In the genomic region with DNA sequence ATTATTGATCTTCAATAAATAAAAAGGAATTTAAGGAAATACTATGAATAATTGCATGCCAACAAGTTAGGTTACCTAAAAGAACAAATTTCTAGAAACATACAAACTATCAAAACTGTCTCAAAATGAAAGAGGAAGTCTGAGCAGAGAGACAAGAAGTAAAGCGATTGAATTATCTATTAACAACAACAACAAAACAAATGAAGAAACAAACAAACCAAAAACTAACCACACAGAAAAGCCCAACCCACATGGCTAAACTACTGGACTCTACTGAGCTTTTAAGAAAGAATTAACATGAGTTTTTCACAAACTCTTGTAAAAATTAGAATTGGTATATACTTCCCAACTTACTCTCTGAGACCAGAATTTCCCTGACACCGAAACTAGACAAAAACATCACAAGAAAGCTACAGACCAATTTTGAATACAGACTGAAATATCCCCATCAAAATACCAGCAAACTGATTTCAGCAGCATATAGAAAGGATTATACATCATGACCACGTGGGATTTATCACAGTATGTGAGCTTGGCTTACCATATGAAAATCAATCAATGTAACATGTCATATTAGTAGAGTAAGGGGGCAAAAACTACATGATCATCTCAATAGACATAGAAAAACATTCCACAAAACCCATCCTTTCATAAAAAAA, we compare ENCODE assay signal across 12 cellular contexts. TPM values are rescaled to one million over a fixed set of nuclear protein-coding genes. Genes with fewer than 3 reads are reported as not detected.
DNase-seq lines count a peak whose midpoint lies in the region; ATAC-seq and TF ChIP-seq lines count a peak whose summit lies in the region.
"Had no signal": no experiment of that assay in that cellular context is flagged by ENCODE, and none has a peak within 500 bp of the region (broad histone marks: within the 10 kb centered on the region; RNA-seq: fewer than 3 reads in every experiment).

No MANE protein-coding gene starts in this region.

- peak; percentile 28 for DNase-seq in GM12865 (ENCODE audit: low read depth)
- DNase-seq in T1000 (lab: John Stamatoyannopoulos, UW) = no peak
- no peak for DNase-seq in posterior vena cava (ENCODE audit: low spot score)
- no peak for DNase-seq in foreskin fibroblast
- DNase-seq in EL = no peak
- DNase-seq: head of caudate nucleus; IMR-90; ovary; stimulated activated CD4-positive, alpha-beta T cell treated with anti-CD3 and anti-CD28 coated beads, Interleukin-2, amount 100 ng/mL, for 24 hours had no signal

- TF ChIP-seq CTCF in GM12865 (IDR thresholded peaks at IDR 0.05; ENCODE audit: insufficient read depth, low read depth, low read length, missing control alignments) (no peak), foreskin fibroblast (IDR thresholded peaks at IDR 0.05; ENCODE audit: low read depth, low read length) (no peak)

- no peak overlapping the region for H3K4me3 ChIP-seq in GM12865 (ENCODE audit: low read depth, low read length)
- H3K4me3 ChIP-seq in foreskin fibroblast (ENCODE audit: low read depth in 1 of 2, low read length in 2 of 2) = no peak overlapping the region
- H3K4me3 ChIP-seq: ovary had no signal

- intact Hi-C loops in posterior vena cava (cut with DNase I) = loop anchor here in 1 of 2 donors (5.0 kb wide), 1 partner anchor 102 kb away; no protein-coding TSS in a partner anchor

- ATAC-seq in GM19397 (IDR thresholded peaks at IDR 0.05; ENCODE audit: unreplicated experiment) (peak; percentile 87), HG02763 (IDR thresholded peaks at IDR 0.05; ENCODE audit: unreplicated experiment) (peak; percentile 67), HG03469 (IDR thresholded peaks at IDR 0.05; ENCODE audit: unreplicated experiment) (peak; percentile 66)

RNA-seq across cellular contexts. Expression of a gene that starts 16.6 kb away (rescaled TPM):
- 10 to 100 TPM; 53.8 to 54.0 TPM for total RNA-seq in posterior vena cava
